ENCODE assay signal across 1 cellular context in the genomic region with DNA sequence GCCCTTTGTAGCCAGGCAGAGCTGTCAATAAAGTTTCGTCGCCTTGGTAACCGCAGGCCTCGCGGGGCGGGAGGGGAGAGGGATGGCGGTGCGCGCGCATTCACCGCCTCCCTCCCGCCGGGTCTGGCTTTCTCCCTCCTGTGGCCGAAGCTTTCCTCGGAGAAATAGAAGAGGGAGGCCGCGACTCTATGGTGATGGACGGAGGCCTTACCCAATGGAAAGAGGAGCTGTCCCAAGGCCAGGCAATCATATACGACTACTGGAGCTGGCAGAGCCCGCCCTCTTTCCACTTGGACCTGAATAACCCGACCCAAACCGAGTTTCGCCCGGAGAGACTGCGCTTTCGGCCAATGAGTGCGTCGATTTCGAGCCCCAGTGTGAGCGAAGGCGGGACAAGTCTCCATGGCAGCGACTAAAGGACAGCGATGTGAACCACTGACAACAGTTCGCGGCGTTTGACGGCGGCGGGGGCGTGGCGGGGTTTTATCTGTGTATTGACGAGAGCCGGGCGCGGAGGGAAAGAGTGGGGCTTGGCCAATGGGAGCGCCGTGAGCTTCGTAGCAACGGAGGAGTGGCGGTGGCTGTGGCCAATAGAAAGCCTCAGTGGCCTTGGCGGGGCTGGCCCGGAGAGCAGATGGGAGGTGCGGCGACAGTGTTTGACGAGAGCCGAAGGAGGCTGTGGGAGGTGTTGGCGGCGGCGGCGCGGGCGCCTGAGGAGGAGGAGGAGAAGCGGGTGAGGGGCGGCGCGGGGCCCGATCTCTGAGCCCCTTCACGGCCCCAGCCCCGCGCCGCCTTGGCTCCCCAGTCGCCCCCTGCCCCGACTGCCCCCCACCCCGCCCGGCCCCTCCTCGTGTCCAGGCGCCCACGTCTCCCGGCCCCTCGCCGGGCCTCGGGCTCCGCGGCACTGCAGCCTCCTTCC.
TF ChIP-seq lines count a peak whose summit lies in the region.

Gene KMT5C, plus strand, starts transcription at position 652 of the 919 bp plus-strand sequence. CDS start 2,061 bp downstream, outside the sequence.

TF ChIP-seq in HEK293, 187 proteins besides CTCF, POLR2A, EP300 and RAD21 (continued from another document):
- TF ChIP-seq ZNF18 (tag by site-specific recombination; IDR thresholded peaks at IDR 0.05), result no peak
- peak; percentile 64; the same call in 1 of the 2 replicates for TF ChIP-seq KLF10 (tag by site-specific recombination; IDR thresholded peaks at IDR 0.05)
- TF ChIP-seq, protein P1, sequence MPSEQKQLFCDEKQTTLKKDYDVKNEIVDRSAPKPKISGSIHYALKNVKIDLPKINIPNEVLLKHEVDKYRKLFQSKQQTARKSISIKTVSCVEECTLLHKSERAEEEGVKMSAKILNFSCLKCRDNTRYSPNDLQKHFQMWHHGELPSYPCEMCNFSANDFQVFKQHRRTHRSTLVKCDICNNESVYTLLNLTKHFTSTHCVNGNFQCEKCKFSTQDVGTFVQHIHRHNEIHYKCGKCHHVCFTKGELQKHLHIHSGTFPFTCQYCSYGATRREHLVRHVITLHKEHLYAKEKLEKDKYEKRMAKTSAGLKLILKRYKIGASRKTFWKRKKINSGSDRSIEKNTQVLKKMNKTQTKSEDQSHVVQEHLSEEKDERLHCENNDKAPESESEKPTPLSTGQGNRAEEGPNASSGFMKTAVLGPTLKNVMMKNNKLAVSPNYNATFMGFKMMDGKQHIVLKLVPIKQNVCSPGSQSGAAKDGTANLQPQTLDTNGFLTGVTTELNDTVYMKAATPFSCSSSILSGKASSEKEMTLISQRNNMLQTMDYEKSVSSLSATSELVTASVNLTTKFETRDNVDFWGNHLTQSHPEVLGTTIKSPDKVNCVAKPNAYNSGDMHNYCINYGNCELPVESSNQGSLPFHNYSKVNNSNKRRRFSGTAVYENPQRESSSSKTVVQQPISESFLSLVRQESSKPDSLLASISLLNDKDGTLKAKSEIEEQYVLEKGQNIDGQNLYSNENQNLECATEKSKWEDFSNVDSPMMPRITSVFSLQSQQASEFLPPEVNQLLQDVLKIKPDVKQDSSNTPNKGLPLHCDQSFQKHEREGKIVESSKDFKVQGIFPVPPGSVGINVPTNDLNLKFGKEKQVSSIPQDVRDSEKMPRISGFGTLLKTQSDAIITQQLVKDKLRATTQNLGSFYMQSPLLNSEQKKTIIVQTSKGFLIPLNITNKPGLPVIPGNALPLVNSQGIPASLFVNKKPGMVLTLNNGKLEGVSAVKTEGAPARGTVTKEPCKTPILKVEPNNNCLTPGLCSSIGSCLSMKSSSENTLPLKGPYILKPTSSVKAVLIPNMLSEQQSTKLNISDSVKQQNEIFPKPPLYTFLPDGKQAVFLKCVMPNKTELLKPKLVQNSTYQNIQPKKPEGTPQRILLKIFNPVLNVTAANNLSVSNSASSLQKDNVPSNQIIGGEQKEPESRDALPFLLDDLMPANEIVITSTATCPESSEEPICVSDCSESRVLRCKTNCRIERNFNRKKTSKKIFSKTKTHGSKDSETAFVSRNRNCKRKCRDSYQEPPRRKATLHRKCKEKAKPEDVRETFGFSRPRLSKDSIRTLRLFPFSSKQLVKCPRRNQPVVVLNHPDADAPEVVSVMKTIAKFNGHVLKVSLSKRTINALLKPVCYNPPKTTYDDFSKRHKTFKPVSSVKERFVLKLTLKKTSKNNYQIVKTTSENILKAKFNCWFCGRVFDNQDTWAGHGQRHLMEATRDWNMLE (tag by site-specific recombination; conservative IDR thresholded peaks at IDR 0.05; ENCODE audit: low read depth), result no peak
- TF ChIP-seq ZSCAN4 (tag by site-specific recombination; IDR thresholded peaks at IDR 0.05), result no peak
- peak; percentile 86 for TF ChIP-seq KLF16 (tag by site-specific recombination; IDR thresholded peaks at IDR 0.05)
- TF ChIP-seq, protein P2, sequence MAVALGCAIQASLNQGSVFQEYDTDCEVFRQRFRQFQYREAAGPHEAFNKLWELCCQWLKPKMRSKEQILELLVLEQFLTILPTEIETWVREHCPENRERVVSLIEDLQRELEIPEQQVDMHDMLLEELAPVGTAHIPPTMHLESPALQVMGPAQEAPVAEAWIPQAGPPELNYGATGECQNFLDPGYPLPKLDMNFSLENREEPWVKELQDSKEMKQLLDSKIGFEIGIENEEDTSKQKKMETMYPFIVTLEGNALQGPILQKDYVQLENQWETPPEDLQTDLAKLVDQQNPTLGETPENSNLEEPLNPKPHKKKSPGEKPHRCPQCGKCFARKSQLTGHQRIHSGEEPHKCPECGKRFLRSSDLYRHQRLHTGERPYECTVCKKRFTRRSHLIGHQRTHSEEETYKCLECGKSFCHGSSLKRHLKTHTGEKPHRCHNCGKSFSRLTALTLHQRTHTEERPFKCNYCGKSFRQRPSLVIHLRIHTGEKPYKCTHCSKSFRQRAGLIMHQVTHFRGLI (tag by site-specific recombination; IDR thresholded peaks at IDR 0.05), result no peak
- 0 out of 2 replicates have a peak, but pooled peaks have one; percentile 47 for TF ChIP-seq ZNF843 (tag by site-specific recombination; IDR thresholded peaks at IDR 0.05)
- no peak for TF ChIP-seq ZNF624 (tag by site-specific recombination; IDR thresholded peaks at IDR 0.05)
- TF ChIP-seq ZNF37A (tag by site-specific recombination; IDR thresholded peaks at IDR 0.05), result no peak
- TF ChIP-seq, protein P3, sequence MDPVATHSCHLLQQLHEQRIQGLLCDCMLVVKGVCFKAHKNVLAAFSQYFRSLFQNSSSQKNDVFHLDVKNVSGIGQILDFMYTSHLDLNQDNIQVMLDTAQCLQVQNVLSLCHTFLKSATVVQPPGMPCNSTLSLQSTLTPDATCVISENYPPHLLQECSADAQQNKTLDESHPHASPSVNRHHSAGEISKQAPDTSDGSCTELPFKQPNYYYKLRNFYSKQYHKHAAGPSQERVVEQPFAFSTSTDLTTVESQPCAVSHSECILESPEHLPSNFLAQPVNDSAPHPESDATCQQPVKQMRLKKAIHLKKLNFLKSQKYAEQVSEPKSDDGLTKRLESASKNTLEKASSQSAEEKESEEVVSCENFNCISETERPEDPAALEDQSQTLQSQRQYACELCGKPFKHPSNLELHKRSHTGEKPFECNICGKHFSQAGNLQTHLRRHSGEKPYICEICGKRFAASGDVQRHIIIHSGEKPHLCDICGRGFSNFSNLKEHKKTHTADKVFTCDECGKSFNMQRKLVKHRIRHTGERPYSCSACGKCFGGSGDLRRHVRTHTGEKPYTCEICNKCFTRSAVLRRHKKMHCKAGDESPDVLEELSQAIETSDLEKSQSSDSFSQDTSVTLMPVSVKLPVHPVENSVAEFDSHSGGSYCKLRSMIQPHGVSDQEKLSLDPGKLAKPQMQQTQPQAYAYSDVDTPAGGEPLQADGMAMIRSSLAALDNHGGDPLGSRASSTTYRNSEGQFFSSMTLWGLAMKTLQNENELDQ (tag by site-specific recombination; IDR thresholded peaks at IDR 0.05; ENCODE audit: low read depth), result no peak
